Comparison of ENCODE assay signal across 8 cellular contexts in the genomic region with DNA sequence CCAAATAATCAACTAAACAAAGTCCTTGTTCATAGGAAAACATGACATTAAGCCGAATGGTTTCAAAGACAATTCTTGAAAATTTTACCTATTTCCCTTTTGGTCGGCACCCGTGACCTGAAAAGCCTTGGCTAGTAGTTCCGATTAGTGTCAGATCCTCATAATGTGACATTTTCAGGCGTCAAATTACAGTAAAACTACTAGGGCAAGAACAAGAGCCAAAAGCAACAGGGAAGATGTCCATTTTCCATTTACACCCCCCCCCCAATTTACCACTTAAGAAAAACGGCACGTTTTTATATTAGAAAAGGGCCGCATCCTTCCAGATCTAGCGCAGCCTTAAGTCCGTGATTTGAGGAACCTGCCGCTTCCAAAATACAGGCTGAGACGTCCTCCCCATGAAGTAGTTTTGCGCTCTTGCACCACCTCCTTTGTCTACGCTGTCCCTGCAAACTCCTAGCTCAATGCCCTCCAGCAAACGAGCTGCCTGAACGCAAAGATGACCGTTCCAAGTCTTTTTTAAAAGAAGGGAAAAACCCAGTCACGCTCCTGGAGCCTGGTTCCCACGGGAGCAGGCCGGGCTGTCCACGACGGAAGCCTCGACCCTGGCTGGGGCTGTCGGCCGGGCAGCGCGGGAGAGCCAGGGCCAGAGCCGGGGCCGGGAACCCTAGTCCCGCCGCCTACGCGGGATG. TPM values are rescaled to one million over a fixed set of nuclear protein-coding genes. Genes with fewer than 3 reads are reported as not detected.
DNase-seq lines count a peak whose midpoint lies in the region; ATAC-seq and TF ChIP-seq lines count a peak whose summit lies in the region.

No MANE protein-coding gene starts in this region.

- TF ChIP-seq CTCF in AG04450 (IDR thresholded peaks at IDR 0.05; ENCODE audit: low read depth, low read length) (no peak), omental fat pad (IDR thresholded peaks at IDR 0.05) (no peak), GM13976 (IDR thresholded peaks at IDR 0.05; ENCODE audit: borderline replicate concordance, control extremely low read depth, extremely low read depth, insufficient read depth, missing control alignments) (no peak)

- peaks cover 2% of the 10 kb centered on the region for H3K36me3 Mint-ChIP-seq in activated naive CD8-positive, alpha-beta T cell treated with anti-CD3 and anti-CD28 coated beads, Interleukin-2, amount 50 U/mL, for 24 hours (ENCODE audit: low read depth)

- H3K9me3 ChIP-seq in AG04450 (ENCODE audit: control insufficient read depth, insufficient read depth, low read length) = peaks cover 14% of the 10 kb centered on the region

- H3K27ac ChIP-seq in AG04450 (ENCODE audit: low read depth, low read length) = peak overlapping the region; percentile 21

- peak overlapping the region; percentile 84 for H3K4me3 Mint-ChIP-seq in activated naive CD8-positive, alpha-beta T cell treated with anti-CD3 and anti-CD28 coated beads, Interleukin-2, amount 50 U/mL, for 24 hours

- peak; percentile 20 for ATAC-seq in GM21390 (IDR thresholded peaks at IDR 0.05; ENCODE audit: unreplicated experiment)
- peak; percentile 10 for ATAC-seq in activated naive CD8-positive, alpha-beta T cell treated with anti-CD3 and anti-CD28 coated beads, Interleukin-2, amount 50 U/mL, for 24 hours
- peak; percentile 46 for ATAC-seq in Right ventricle myocardium superior (ENCODE audit: poor library complexity)
- ATAC-seq in omental fat pad (ENCODE audit: low FRiP score) = peak; percentile 38
- ATAC-seq in HG03135 (IDR thresholded peaks at IDR 0.05; ENCODE audit: unreplicated experiment) = no peak

- peaks cover 5% of the 10 kb centered on the region for H3K27me3 Mint-ChIP-seq in activated naive CD8-positive, alpha-beta T cell treated with anti-CD3 and anti-CD28 coated beads, Interleukin-2, amount 50 U/mL, for 24 hours

- no peak for DNase-seq in AG04450 (ENCODE audit: low read depth, low spot score)
- peak; percentile 28 for DNase-seq in NCI-H460 (ENCODE audit: extremely low read depth, low read depth)
- peak; percentile 27 for DNase-seq in activated naive CD8-positive, alpha-beta T cell treated with anti-CD3 and anti-CD28 coated beads, Interleukin-2, amount 50 U/mL, for 24 hours
- peak; percentile 68 for DNase-seq in Right ventricle myocardium superior
- no peak for DNase-seq in omental fat pad (ENCODE audit: low spot score)
- DNase-seq in GM13976 (ENCODE audit: low spot score) = no peak

- intact Hi-C loops in Right ventricle myocardium superior (cut with DNase I) = loop anchor here (10.0 kb wide), 1 partner anchor 86 kb away; no protein-coding TSS in a partner anchor

- peak overlapping the region; percentile 80 for H3K4me3 ChIP-seq in AG04450 (ENCODE audit: low read depth, low read length)

- CTCF ChIA-PET in AG04450 (lab: Charles Lee) = no interaction called here

- H3K27ac Mint-ChIP-seq in activated naive CD8-positive, alpha-beta T cell treated with anti-CD3 and anti-CD28 coated beads, Interleukin-2, amount 50 U/mL, for 24 hours = peak overlapping the region; percentile 51

- in situ Hi-C loops in GM13976 (cut with MboI; ENCODE audit: low sequenced_read_pairs, unreplicated experiment) = no loop called here

- H3K27me3 ChIP-seq in AG04450 (ENCODE audit: control insufficient read depth, insufficient read depth, low read length) = peaks cover 3% of the 10 kb centered on the region

- POLR2A ChIA-PET in AG04450 (lab: Yijun Ruan, JAX) = no interaction called here

- H3K4me1 Mint-ChIP-seq in activated naive CD8-positive, alpha-beta T cell treated with anti-CD3 and anti-CD28 coated beads, Interleukin-2, amount 50 U/mL, for 24 hours = peaks cover 25% of the 10 kb centered on the region

- peaks cover 3% of the 10 kb centered on the region for H3K9me3 Mint-ChIP-seq in activated naive CD8-positive, alpha-beta T cell treated with anti-CD3 and anti-CD28 coated beads, Interleukin-2, amount 50 U/mL, for 24 hours

RNA-seq across cellular contexts. Expression of a gene that starts 0.7 kb away (rescaled TPM):
- 37.0 and 38.9 TPM in 2 replicates for polyA plus RNA-seq in AG04450 (2011; rRNA removed)
- 15.1 and 15.7 TPM in 2 replicates for polyA minus RNA-seq in AG04450 (2011; rRNA and poly(A)+ RNA removed)
- 61.6 and 65.2 TPM in 2 replicates for total RNA-seq in NCI-H460 (2014; rRNA removed; shearing (Covaris generic))
- polyA plus RNA-seq in NCI-H460 (2014; cell fraction: nucleus; rRNA removed) = 40.7 and 52.5 TPM in 2 replicates
- total RNA-seq in Right ventricle myocardium superior = 49.8 TPM
- total RNA-seq in omental fat pad = 100 to 1,000 TPM; 150 to 170 (median 167) TPM

Comparison
In these comparisons a context has a peak if more than half of its experiments do, and no peak if none do; other contexts are left out.
1. DNase-seq: peak in NCI-H460 (single experiment), activated naive CD8-positive, alpha-beta T cell treated with anti-CD3 and anti-CD28 coated beads, Interleukin-2, amount 50 U/mL, for 24 hours (single experiment) and Right ventricle myocardium superior (single experiment); none in AG04450 (single experiment), omental fat pad (single experiment) and GM13976 (single experiment).